Comparison of ENCODE assay signal across 1 cellular context in genomic region chr16:67719048-67719777, GRCh38.
TF ChIP-seq lines count a peak whose summit lies in the region.

Gene GFOD2 (minus strand): TSS chr16:67719316. CDS start chr16:67685715, 33,601 bp downstream.

TF ChIP-seq in HEK293, 187 proteins besides CTCF, POLR2A, EP300 and RAD21 (continued from another document and continues in another):
- TF ChIP-seq SP3 (tag by site-specific recombination; IDR thresholded peaks at IDR 0.05) = peak; percentile 67
- 0 out of 2 replicates have a peak, but pooled peaks have one; percentile 31 for TF ChIP-seq ZBTB21 (tag by site-specific recombination; IDR thresholded peaks at IDR 0.05)
- TF ChIP-seq ZNF639 (tag by site-specific recombination; IDR thresholded peaks at IDR 0.05) = no peak
- no peak for TF ChIP-seq HOXC10 (CRISPR knock-in tag; IDR thresholded peaks at IDR 0.05)
- TF ChIP-seq PRDM4 (tag by site-specific recombination; IDR thresholded peaks at IDR 0.05) = peak; percentile 14; the same call in 1 of the 2 replicates
- TF ChIP-seq ZNF398 (tag by site-specific recombination; IDR thresholded peaks at IDR 0.05) = peak; percentile 31; the same call in 1 of the 2 replicates
- peak; percentile 55; the same call in 1 of the 2 replicates for TF ChIP-seq ZBTB48 (tag by site-specific recombination; IDR thresholded peaks at IDR 0.05)
- TF ChIP-seq KLF16 (tag by site-specific recombination; IDR thresholded peaks at IDR 0.05) = peak; percentile 82
- TF ChIP-seq ZNF549 (tag by site-specific recombination; IDR thresholded peaks at IDR 0.05) = no peak
- no peak for TF ChIP-seq ZNF140 (tag by site-specific recombination; IDR thresholded peaks at IDR 0.05)
- no peak for TF ChIP-seq ZNF24 (tag by site-specific recombination; IDR thresholded peaks at IDR 0.05)
- TF ChIP-seq ZNF404 (tag by site-specific recombination; IDR thresholded peaks at IDR 0.05) = no peak
- no peak for TF ChIP-seq ZSCAN16 (tag by site-specific recombination; IDR thresholded peaks at IDR 0.05)
- TF ChIP-seq ZNF248 (tag by site-specific recombination; IDR thresholded peaks at IDR 0.05) = no peak
- TF ChIP-seq ZNF335 (tag by site-specific recombination; conservative IDR thresholded peaks at IDR 0.05) = peak; percentile 93
- TF ChIP-seq ZNF449 (tag by site-specific recombination; IDR thresholded peaks at IDR 0.05) = 0 out of 2 replicates have a peak, but pooled peaks have one; percentile 18
- TF ChIP-seq HIC1 (tag by site-specific recombination; IDR thresholded peaks at IDR 0.05) = peak; percentile 74; the same call in 1 of the 2 replicates
- no peak for TF ChIP-seq ZNF157 (tag by site-specific recombination; IDR thresholded peaks at IDR 0.05)
- no peak for TF ChIP-seq ZNF37A (tag by site-specific recombination; IDR thresholded peaks at IDR 0.05)
- peak; percentile 99 for TF ChIP-seq ZBTB20 (tag by site-specific recombination; IDR thresholded peaks at IDR 0.05)
- no peak for TF ChIP-seq ZSCAN5A (tag by site-specific recombination; IDR thresholded peaks at IDR 0.05)
- no peak for TF ChIP-seq ZNF707 (tag by site-specific recombination; IDR thresholded peaks at IDR 0.05)
- peak; percentile 57; the same call in 1 of the 2 replicates for TF ChIP-seq ZSCAN30 (tag by site-specific recombination; IDR thresholded peaks at IDR 0.05)
- no peak for TF ChIP-seq ZSCAN4 (tag by site-specific recombination; IDR thresholded peaks at IDR 0.05)
- TF ChIP-seq ZNF221 (tag by site-specific recombination; IDR thresholded peaks at IDR 0.05; ENCODE audit: borderline replicate concordance) = no peak
- no peak for TF ChIP-seq ZNF792 (tag by site-specific recombination; IDR thresholded peaks at IDR 0.05)
- 0 out of 2 replicates have a peak, but pooled peaks have one; percentile 3 for TF ChIP-seq GLIS2 (tag by site-specific recombination; IDR thresholded peaks at IDR 0.05)
- TF ChIP-seq TRIM28 (IDR thresholded peaks at IDR 0.05; ENCODE audit: borderline replicate concordance, low read length) = no peak
- TF ChIP-seq GLIS1 (tag by site-specific recombination; IDR thresholded peaks at IDR 0.05) = peak; percentile 15; the same call in 1 of the 2 replicates
- TF ChIP-seq ZNF133 (tag by site-specific recombination; IDR thresholded peaks at IDR 0.05) = no peak
- no peak for TF ChIP-seq ZNF558 (tag by site-specific recombination; IDR thresholded peaks at IDR 0.05)
- TF ChIP-seq ZNF266 (tag by site-specific recombination; IDR thresholded peaks at IDR 0.05; ENCODE audit: low read depth) = no peak
- TF ChIP-seq ZSCAN18 (tag by site-specific recombination; IDR thresholded peaks at IDR 0.05) = no peak
- 0 out of 2 replicates have a peak, but pooled peaks have one; percentile 12 for TF ChIP-seq ZNF394 (tag by site-specific recombination; IDR thresholded peaks at IDR 0.05; ENCODE audit: borderline replicate concordance)
- TF ChIP-seq PRDM10 (tag by site-specific recombination; IDR thresholded peaks at IDR 0.05) = no peak; the same call in 1 of the 2 replicates
- no peak for TF ChIP-seq ZNF423 (tag by site-specific recombination; IDR thresholded peaks at IDR 0.05)
- no peak for TF ChIP-seq INSM2 (tag by site-specific recombination; IDR thresholded peaks at IDR 0.05)
- 0 out of 2 replicates have a peak, but pooled peaks have one; percentile 4 for TF ChIP-seq ZBTB44 (tag by site-specific recombination; IDR thresholded peaks at IDR 0.05)
